Comparison of ENCODE assay signal across 1 cellular context in genomic region chr1:23909412-23909811, GRCh38.
TF ChIP-seq lines count a peak whose summit lies in the region.

No MANE protein-coding gene starts in this region.

TF ChIP-seq in WTC11, 78 proteins besides CTCF, POLR2A, EP300 and RAD21 (continued from another document):
- TF ChIP-seq, protein P1, sequence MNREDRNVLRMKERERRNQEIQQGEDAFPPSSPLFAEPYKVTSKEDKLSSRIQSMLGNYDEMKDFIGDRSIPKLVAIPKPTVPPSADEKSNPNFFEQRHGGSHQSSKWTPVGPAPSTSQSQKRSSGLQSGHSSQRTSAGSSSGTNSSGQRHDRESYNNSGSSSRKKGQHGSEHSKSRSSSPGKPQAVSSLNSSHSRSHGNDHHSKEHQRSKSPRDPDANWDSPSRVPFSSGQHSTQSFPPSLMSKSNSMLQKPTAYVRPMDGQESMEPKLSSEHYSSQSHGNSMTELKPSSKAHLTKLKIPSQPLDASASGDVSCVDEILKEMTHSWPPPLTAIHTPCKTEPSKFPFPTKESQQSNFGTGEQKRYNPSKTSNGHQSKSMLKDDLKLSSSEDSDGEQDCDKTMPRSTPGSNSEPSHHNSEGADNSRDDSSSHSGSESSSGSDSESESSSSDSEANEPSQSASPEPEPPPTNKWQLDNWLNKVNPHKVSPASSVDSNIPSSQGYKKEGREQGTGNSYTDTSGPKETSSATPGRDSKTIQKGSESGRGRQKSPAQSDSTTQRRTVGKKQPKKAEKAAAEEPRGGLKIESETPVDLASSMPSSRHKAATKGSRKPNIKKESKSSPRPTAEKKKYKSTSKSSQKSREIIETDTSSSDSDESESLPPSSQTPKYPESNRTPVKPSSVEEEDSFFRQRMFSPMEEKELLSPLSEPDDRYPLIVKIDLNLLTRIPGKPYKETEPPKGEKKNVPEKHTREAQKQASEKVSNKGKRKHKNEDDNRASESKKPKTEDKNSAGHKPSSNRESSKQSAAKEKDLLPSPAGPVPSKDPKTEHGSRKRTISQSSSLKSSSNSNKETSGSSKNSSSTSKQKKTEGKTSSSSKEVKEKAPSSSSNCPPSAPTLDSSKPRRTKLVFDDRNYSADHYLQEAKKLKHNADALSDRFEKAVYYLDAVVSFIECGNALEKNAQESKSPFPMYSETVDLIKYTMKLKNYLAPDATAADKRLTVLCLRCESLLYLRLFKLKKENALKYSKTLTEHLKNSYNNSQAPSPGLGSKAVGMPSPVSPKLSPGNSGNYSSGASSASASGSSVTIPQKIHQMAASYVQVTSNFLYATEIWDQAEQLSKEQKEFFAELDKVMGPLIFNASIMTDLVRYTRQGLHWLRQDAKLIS (CRISPR knock-in tag; IDR thresholded peaks at IDR 0.05; ENCODE audit: borderline replicate concordance): no peak
- TF ChIP-seq NFE2L1 (CRISPR knock-in tag; IDR thresholded peaks at IDR 0.05) (no peak), IRF2 (CRISPR knock-in tag; IDR thresholded peaks at IDR 0.05; ENCODE audit: borderline replicate concordance, low read depth) (no peak), GRHL2 (CRISPR knock-in tag; IDR thresholded peaks at IDR 0.05; ENCODE audit: insufficient replicate concordance, severe bottlenecking) (no peak), HMGA2 (CRISPR knock-in tag; IDR thresholded peaks at IDR 0.05) (no peak), CREB1 (CRISPR knock-in tag; IDR thresholded peaks at IDR 0.05) (no peak), ZNF416 (CRISPR knock-in tag; IDR thresholded peaks at IDR 0.05) (no peak), ZSCAN18 (CRISPR knock-in tag; IDR thresholded peaks at IDR 0.05) (no peak), SMAD3 (CRISPR knock-in tag; IDR thresholded peaks at IDR 0.05; ENCODE audit: borderline replicate concordance) (no peak), FOXJ3 (CRISPR knock-in tag; IDR thresholded peaks at IDR 0.05; ENCODE audit: borderline replicate concordance) (no peak), NR2C2 (CRISPR knock-in tag; IDR thresholded peaks at IDR 0.05) (no peak), ZNF263 (CRISPR knock-in tag; IDR thresholded peaks at IDR 0.05; ENCODE audit: low read depth) (no peak), TP53 (CRISPR knock-in tag; IDR thresholded peaks at IDR 0.05) (no peak), FOXK1 (CRISPR knock-in tag; IDR thresholded peaks at IDR 0.05) (no peak), TCF7 (CRISPR knock-in tag; IDR thresholded peaks at IDR 0.05; ENCODE audit: low read depth) (no peak)
- TF ChIP-seq, protein P2, sequence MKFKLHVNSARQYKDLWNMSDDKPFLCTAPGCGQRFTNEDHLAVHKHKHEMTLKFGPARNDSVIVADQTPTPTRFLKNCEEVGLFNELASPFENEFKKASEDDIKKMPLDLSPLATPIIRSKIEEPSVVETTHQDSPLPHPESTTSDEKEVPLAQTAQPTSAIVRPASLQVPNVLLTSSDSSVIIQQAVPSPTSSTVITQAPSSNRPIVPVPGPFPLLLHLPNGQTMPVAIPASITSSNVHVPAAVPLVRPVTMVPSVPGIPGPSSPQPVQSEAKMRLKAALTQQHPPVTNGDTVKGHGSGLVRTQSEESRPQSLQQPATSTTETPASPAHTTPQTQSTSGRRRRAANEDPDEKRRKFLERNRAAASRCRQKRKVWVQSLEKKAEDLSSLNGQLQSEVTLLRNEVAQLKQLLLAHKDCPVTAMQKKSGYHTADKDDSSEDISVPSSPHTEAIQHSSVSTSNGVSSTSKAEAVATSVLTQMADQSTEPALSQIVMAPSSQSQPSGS (CRISPR knock-in tag; IDR thresholded peaks at IDR 0.05; ENCODE audit: borderline replicate concordance, low read depth): no peak
- TF ChIP-seq, protein P3, sequence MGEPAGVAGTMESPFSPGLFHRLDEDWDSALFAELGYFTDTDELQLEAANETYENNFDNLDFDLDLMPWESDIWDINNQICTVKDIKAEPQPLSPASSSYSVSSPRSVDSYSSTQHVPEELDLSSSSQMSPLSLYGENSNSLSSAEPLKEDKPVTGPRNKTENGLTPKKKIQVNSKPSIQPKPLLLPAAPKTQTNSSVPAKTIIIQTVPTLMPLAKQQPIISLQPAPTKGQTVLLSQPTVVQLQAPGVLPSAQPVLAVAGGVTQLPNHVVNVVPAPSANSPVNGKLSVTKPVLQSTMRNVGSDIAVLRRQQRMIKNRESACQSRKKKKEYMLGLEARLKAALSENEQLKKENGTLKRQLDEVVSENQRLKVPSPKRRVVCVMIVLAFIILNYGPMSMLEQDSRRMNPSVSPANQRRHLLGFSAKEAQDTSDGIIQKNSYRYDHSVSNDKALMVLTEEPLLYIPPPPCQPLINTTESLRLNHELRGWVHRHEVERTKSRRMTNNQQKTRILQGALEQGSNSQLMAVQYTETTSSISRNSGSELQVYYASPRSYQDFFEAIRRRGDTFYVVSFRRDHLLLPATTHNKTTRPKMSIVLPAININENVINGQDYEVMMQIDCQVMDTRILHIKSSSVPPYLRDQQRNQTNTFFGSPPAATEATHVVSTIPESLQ (CRISPR knock-in tag; IDR thresholded peaks at IDR 0.05): no peak
- TF ChIP-seq, protein P4, sequence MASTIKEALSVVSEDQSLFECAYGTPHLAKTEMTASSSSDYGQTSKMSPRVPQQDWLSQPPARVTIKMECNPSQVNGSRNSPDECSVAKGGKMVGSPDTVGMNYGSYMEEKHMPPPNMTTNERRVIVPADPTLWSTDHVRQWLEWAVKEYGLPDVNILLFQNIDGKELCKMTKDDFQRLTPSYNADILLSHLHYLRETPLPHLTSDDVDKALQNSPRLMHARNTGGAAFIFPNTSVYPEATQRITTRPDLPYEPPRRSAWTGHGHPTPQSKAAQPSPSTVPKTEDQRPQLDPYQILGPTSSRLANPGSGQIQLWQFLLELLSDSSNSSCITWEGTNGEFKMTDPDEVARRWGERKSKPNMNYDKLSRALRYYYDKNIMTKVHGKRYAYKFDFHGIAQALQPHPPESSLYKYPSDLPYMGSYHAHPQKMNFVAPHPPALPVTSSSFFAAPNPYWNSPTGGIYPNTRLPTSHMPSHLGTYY (CRISPR knock-in tag; IDR thresholded peaks at IDR 0.05): no peak
